Comparison of ENCODE assay signal across 28 cellular contexts in the genomic region with DNA sequence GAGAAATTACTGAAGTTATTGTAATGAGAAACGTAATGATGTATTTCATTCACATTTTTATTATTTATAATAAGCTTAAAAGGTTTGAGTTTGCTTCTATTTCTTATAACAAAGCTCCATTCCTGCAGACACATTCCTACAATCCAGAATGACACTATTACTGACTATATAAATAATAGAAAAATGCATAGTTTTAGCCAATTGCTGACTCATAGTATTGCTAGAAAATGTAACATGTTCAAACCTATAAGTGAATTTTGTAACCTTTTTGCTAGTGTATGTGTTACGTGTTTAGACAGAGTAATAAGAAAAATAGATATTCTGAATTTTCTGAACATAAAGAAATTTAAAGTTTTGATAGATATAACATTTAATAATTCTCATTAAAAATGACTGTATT. TPM values are rescaled to one million over a fixed set of nuclear protein-coding genes. Genes with fewer than 3 reads are reported as not detected.
"Had no signal": no experiment of that assay in that cellular context is flagged by ENCODE, and none has a peak within 500 bp of the region (broad histone marks: within the 10 kb centered on the region; RNA-seq: fewer than 3 reads in every experiment).

No MANE protein-coding gene starts in this region.

- H3K36me3 ChIP-seq: SJSA1 had no signal

- H3K9me3 ChIP-seq: SJSA1 had no signal

- H3K27me3 ChIP-seq: SJSA1 had no signal

- DNase-seq: activated CD4-positive, alpha-beta T cell treated with anti-CD3 and anti-CD28 coated beads for 4 hours; activated CD8-positive, alpha-beta memory T cell treated with anti-CD3 and anti-CD28 coated beads, Interleukin-2, amount 50 U/mL, for 48 hours; activated CD8-positive, alpha-beta T cell treated with anti-CD3 and anti-CD28 coated beads, Interleukin-2, amount 10 ng/mL, durations not matched to agents 7 days and 5 days; activated naive CD4-positive, alpha-beta T cell treated with Interleukin-2 at 50 U/mL for 16 hours; activated naive CD8-positive, alpha-beta T cell treated with anti-CD3 and anti-CD28 coated beads, Interleukin-2, amount 50 U/mL, for 24 hours; activated T-cell treated with anti-CD3 and anti-CD28 coated beads, Interleukin-2, amount 50 U/mL, for 1 hour; amygdala; cerebellar nuclear complex; KG1; NCI-H1092; NCI-H1417; NCI-H2029; NCI-H2107; NCI-H345; NCI-H510A; NCI-H526 treated with DMSO at 0.1 percent for 48 hours; NCI-H82; RPMI8226; SHP77; SW 1271 had no signal

- FAIRE-seq: astrocyte had no signal

- H3K4me3 ChIP-seq: SJSA1 had no signal

- H3K4me1 ChIP-seq: SJSA1 had no signal

- H3K27ac ChIP-seq: SJSA1 had no signal

- ATAC-seq: activated CD4-positive, CD25-positive, alpha-beta regulatory T cell treated with anti-CD3 and anti-CD28 coated beads, Interleukin-2, amount 50 U/mL, for 24 hours; activated CD8-positive, alpha-beta T cell treated with anti-CD3 and anti-CD28 coated beads, Interleukin-2, amount 10 ng/mL, durations not matched to agents 7 days and 5 days; activated naive CD4-positive, alpha-beta T cell treated with anti-CD3 and anti-CD28 coated beads, Interleukin-2, amount 50 U/mL, for 72 hours; activated naive CD8-positive, alpha-beta T cell treated with anti-CD3 and anti-CD28 coated beads, Interleukin-2, amount 50 U/mL, for 24 hours; Panc1; SK-N-SH treated with all-trans-retinoic acid at 6 μM for 48 hours had no signal

RNA-seq across cellular contexts. Expression of gene VWC2L, which starts 9.3 kb away (rescaled TPM):
- total RNA-seq: activated CD8-positive, alpha-beta T cell treated with anti-CD3 and anti-CD28 coated beads, Interleukin-2, amount 10 ng/mL, durations not matched to agents 7 days and 5 days; activated naive CD4-positive, alpha-beta T cell treated with anti-CD3 and anti-CD28 coated beads, Interleukin-2, amount 50 U/mL, for 72 hours; astrocyte; OCI-LY7; SJSA1; T-helper 1 cell treated with Interleukin-12 subunit alpha and Interleukin-12 subunit beta and Interleukin-4 antibody, amounts not matched to agents 30 ng/mL and 1 ng/mL, for 36 hours had no signal
